In genomic region chr16:630024-630814, GRCh38 we compare ENCODE assay signal across 1 cellular context.
TF ChIP-seq lines count a peak whose summit lies in the region.

No MANE protein-coding gene starts in this region.

TF ChIP-seq in HEK293, 187 proteins besides CTCF, POLR2A, EP300 and RAD21:
- TF ChIP-seq ZBTB6 (tag by site-specific recombination; IDR thresholded peaks at IDR 0.05): peak; percentile 34; the same call in 1 of the 2 replicates
- TF ChIP-seq ZNF843 (tag by site-specific recombination; IDR thresholded peaks at IDR 0.05): no peak
- no peak for TF ChIP-seq ZNF223 (tag by site-specific recombination; IDR thresholded peaks at IDR 0.05)
- TF ChIP-seq ZNF747 (tag by site-specific recombination; IDR thresholded peaks at IDR 0.05): no peak
- no peak for TF ChIP-seq HIC1 (tag by site-specific recombination; IDR thresholded peaks at IDR 0.05)
- no peak for TF ChIP-seq ZBTB48 (tag by site-specific recombination; IDR thresholded peaks at IDR 0.05)
- TF ChIP-seq KLF8 (tag by site-specific recombination; IDR thresholded peaks at IDR 0.05): no peak
- no peak for TF ChIP-seq ZNF560 (tag by site-specific recombination; IDR thresholded peaks at IDR 0.05; ENCODE audit: borderline replicate concordance)
- peak; percentile 27; the same call in 1 of the 2 replicates for TF ChIP-seq GLIS2 (tag by site-specific recombination; IDR thresholded peaks at IDR 0.05)
- no peak for TF ChIP-seq ZNF416 (tag by site-specific recombination; IDR thresholded peaks at IDR 0.05)
- no peak for TF ChIP-seq ZFP3 (tag by site-specific recombination; IDR thresholded peaks at IDR 0.05; ENCODE audit: low read depth)
- TF ChIP-seq ZNF544 (tag by site-specific recombination; IDR thresholded peaks at IDR 0.05): no peak
- no peak for TF ChIP-seq ZNF658 (tag by site-specific recombination; IDR thresholded peaks at IDR 0.05)
- TF ChIP-seq ZNF16 (tag by site-specific recombination; IDR thresholded peaks at IDR 0.05; ENCODE audit: low read depth): no peak
- no peak for TF ChIP-seq ZNF155 (tag by site-specific recombination; IDR thresholded peaks at IDR 0.05)
- TF ChIP-seq SP2 (tag by site-specific recombination; IDR thresholded peaks at IDR 0.05): no peak
- no peak for TF ChIP-seq ZNF518A (tag by site-specific recombination; conservative IDR thresholded peaks at IDR 0.05; ENCODE audit: low read depth)
- peak; percentile 19; the same call in 1 of the 2 replicates for TF ChIP-seq ZNF623 (tag by site-specific recombination; IDR thresholded peaks at IDR 0.05)
- TF ChIP-seq ZBTB26 (tag by site-specific recombination; optimal IDR thresholded peaks at IDR 0.05): no peak
- TF ChIP-seq BCL11B (tag by site-specific recombination; IDR thresholded peaks at IDR 0.05; ENCODE audit: low read depth): no peak
- no peak for TF ChIP-seq ZNF23 (tag by site-specific recombination; IDR thresholded peaks at IDR 0.05; ENCODE audit: borderline replicate concordance)
- no peak for TF ChIP-seq ZNF112 (tag by site-specific recombination; IDR thresholded peaks at IDR 0.05)
- peak; percentile 31; the same call in 1 of the 2 replicates for TF ChIP-seq ZBTB8A (tag by site-specific recombination; IDR thresholded peaks at IDR 0.05)
- no peak for TF ChIP-seq ZBTB20 (tag by site-specific recombination; IDR thresholded peaks at IDR 0.05)
- no peak for TF ChIP-seq ZSCAN23 (tag by site-specific recombination; IDR thresholded peaks at IDR 0.05)
- no peak for TF ChIP-seq ZNF140 (tag by site-specific recombination; IDR thresholded peaks at IDR 0.05)
- peak; percentile 82 for TF ChIP-seq ZFHX2 (tag by site-specific recombination; conservative IDR thresholded peaks at IDR 0.05)
- TF ChIP-seq ZNF585B (tag by site-specific recombination; IDR thresholded peaks at IDR 0.05): no peak
- peak; percentile 11; the same call in 1 of the 2 replicates for TF ChIP-seq KLF1 (tag by site-specific recombination; IDR thresholded peaks at IDR 0.05)
- no peak for TF ChIP-seq FEZF1 (tag by site-specific recombination; IDR thresholded peaks at IDR 0.05)
- TF ChIP-seq ZNF600 (tag by site-specific recombination; IDR thresholded peaks at IDR 0.05): peak; percentile 56
- TF ChIP-seq ZNF433 (tag by site-specific recombination; IDR thresholded peaks at IDR 0.05; ENCODE audit: low read depth): no peak
- TF ChIP-seq ZNF621 (tag by site-specific recombination; IDR thresholded peaks at IDR 0.05): no peak
- no peak for TF ChIP-seq ZNF18 (tag by site-specific recombination; IDR thresholded peaks at IDR 0.05)
- TF ChIP-seq ZBTB17 (tag by site-specific recombination; IDR thresholded peaks at IDR 0.05): no peak
- TF ChIP-seq ZNF626 (tag by site-specific recombination; IDR thresholded peaks at IDR 0.05): no peak
- TF ChIP-seq ZNF776 (tag by site-specific recombination; IDR thresholded peaks at IDR 0.05; ENCODE audit: borderline replicate concordance): no peak
- TF ChIP-seq ZNF19 (tag by site-specific recombination; IDR thresholded peaks at IDR 0.05; ENCODE audit: low read depth): no peak
- no peak for TF ChIP-seq ZNF169 (tag by site-specific recombination; IDR thresholded peaks at IDR 0.05)
- TF ChIP-seq ZNF791 (tag by site-specific recombination; IDR thresholded peaks at IDR 0.05): no peak
- peak; percentile 79 for TF ChIP-seq EGR2 (tag by site-specific recombination; IDR thresholded peaks at IDR 0.05; ENCODE audit: low read depth)
- TF ChIP-seq GLI2 (tag by site-specific recombination; IDR thresholded peaks at IDR 0.05; ENCODE audit: borderline replicate concordance, low read depth): no peak
- TF ChIP-seq ZNF610 (tag by site-specific recombination; IDR thresholded peaks at IDR 0.05; ENCODE audit: borderline replicate concordance): no peak
- no peak for TF ChIP-seq ZNF768 (tag by site-specific recombination; IDR thresholded peaks at IDR 0.05)
